Comparison of ENCODE assay signal across 21 cellular contexts in the genomic region with DNA sequence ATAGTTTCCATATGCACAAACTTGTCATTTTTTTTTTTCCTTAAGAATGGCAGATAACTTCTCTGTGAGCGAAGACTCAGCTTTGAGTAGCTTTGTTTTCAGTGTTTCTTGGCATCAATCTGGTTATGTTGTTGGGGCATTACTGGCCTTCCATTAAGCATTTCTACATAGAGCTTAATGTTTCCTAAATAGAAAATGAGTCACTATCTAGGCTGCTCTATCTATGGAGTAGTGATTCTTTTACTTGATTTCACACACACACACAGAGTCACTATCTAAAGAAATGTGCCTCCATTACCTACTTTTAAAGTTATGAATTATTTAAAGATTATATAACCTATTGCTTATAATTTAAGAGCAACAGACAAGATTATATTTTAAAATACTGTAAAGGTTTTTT. TPM values are rescaled to one million over a fixed set of nuclear protein-coding genes. Genes with fewer than 3 reads are reported as not detected.
DNase-seq lines count a peak whose midpoint lies in the region; ATAC-seq and TF ChIP-seq lines count a peak whose summit lies in the region.
"Had no signal": no experiment of that assay in that cellular context is flagged by ENCODE, and none has a peak within 500 bp of the region (broad histone marks: within the 10 kb centered on the region; RNA-seq: fewer than 3 reads in every experiment).

No MANE protein-coding gene starts in this region.

- H4K91ac ChIP-seq in IMR-90 (ENCODE audit: insufficient read depth, low read depth, low read length) = no peak overlapping the region

- no peak overlapping the region for H2BK120ac ChIP-seq in IMR-90 (ENCODE audit: low read depth, low read length)

- H3K9ac ChIP-seq in IMR-90 (ENCODE audit: low read depth, low read length) = no peak overlapping the region
- H3K9ac ChIP-seq: BLaER1 treated with 17β-estradiol and CSF1 and Interleukin-3, amounts not matched to agents 10 nM and 100 nM had no signal

- peaks cover 4 to 5% of the 10 kb centered on the region in 2 donors for H3K9me3 Mint-ChIP-seq in stimulated activated naive B cell treated with anti-CD40 and anti-IgM and Interleukin-4, amounts not matched to agents 10 μg/mL and 1 μg/mL and 100 μg/mL, for 72 hours
- H3K9me3 Mint-ChIP-seq: CD4-positive, alpha-beta T cell had no signal

- no peaks in the 10 kb centered on the region for H3K4me1 Mint-ChIP-seq in stimulated activated naive B cell treated with anti-CD40 and anti-IgM and Interleukin-4, amounts not matched to agents 10 μg/mL and 1 μg/mL and 100 μg/mL, for 72 hours
- H3K4me1 Mint-ChIP-seq: CD14-positive monocyte; CD8-positive, alpha-beta memory T cell had no signal

- no peak for TF ChIP-seq RAD21 in IMR-90 (IDR thresholded peaks at IDR 0.05; ENCODE audit: low read length)

- ATAC-seq in IMR-90 (ENCODE audit: low read depth) = peak; percentile 44
- ATAC-seq in psoas muscle = peak; percentile 66 to 92 (median 74)
- ATAC-seq in stimulated activated naive B cell treated with anti-CD40 and anti-IgM and Interleukin-4, amounts not matched to agents 10 μg/mL and 1 μg/mL and 100 μg/mL, for 72 hours (replicated peaks) = no peak

- peaks cover 4% of the 10 kb centered on the region; the same call in 1 of the 2 replicates for H3K9me3 ChIP-seq in IMR-90 (ENCODE audit: control insufficient read depth, insufficient read depth, low read length)
- peaks cover 21% of the 10 kb centered on the region for H3K9me3 ChIP-seq in psoas muscle
- H3K9me3 ChIP-seq: BE2C had no signal

- H3K27me3 Mint-ChIP-seq in stimulated activated naive B cell treated with anti-CD40 and anti-IgM and Interleukin-4, amounts not matched to agents 10 μg/mL and 1 μg/mL and 100 μg/mL, for 72 hours = no peaks in the 10 kb centered on the region
- H3K27me3 Mint-ChIP-seq: CD4-positive, alpha-beta T cell; CD8-positive, alpha-beta memory T cell had no signal

- peaks cover 42% of the 10 kb centered on the region for H3K36me3 ChIP-seq in IMR-90 (ENCODE audit: control insufficient read depth, insufficient read depth, low read length)
- peaks cover 6 to 62% of the 10 kb centered on the region in 2 donors for H3K36me3 ChIP-seq in psoas muscle (ENCODE audit: insufficient read depth in 1 of 2, low read depth in 1 of 2)
- H3K36me3 ChIP-seq: BE2C had no signal

- no peak overlapping the region for H2BK15ac ChIP-seq in IMR-90 (ENCODE audit: low read depth, low read length)

- no peak overlapping the region for H3K56ac ChIP-seq in IMR-90 (ENCODE audit: extremely low read depth, insufficient read depth, low read length)

- no peak overlapping the region for H3K23ac ChIP-seq in IMR-90 (ENCODE audit: low read depth, low read length)

- no peaks in the 10 kb centered on the region; a peak in 1 of 4 replicates for H3K79me1 ChIP-seq in IMR-90 (ENCODE audit: low read depth in 1 of 2, low read length in 2 of 2)

- CTCF ChIA-PET in AG04449 (lab: Yijun Ruan, JAX) = no interaction called here
- CTCF ChIA-PET in IMR-90 (lab: Yijun Ruan, JAX) = no interaction called here

- no peak overlapping the region for H3K4me3 ChIP-seq in AG04449 (ENCODE audit: low read depth, low read length)
- no peak overlapping the region for H3K4me3 ChIP-seq in IMR-90 (ENCODE audit: insufficient read depth, low read depth, low read length)
- no peak overlapping the region for H3K4me3 ChIP-seq in psoas muscle
- H3K4me3 ChIP-seq: BLaER1 treated with 17β-estradiol and CSF1 and Interleukin-3, amounts not matched to agents 10 nM and 100 nM; HAP-1 had no signal

- H4K8ac ChIP-seq in IMR-90 (ENCODE audit: low read depth in 2 of 2, low read length in 2 of 2) = no peak overlapping the region

- H2AK9ac ChIP-seq in IMR-90 (replicated peaks; ENCODE audit: low read depth, low read length, poor library complexity) = no peak overlapping the region

- POLR2A ChIA-PET in AG04449 (lab: Yijun Ruan, JAX) (no interaction called here), IMR-90 (lab: Charles Lee; ENCODE audit: unreplicated experiment) (no interaction called here)

- peaks cover 59 to 80% of the 10 kb centered on the region in 2 donors for H3K36me3 Mint-ChIP-seq in stimulated activated naive B cell treated with anti-CD40 and anti-IgM and Interleukin-4, amounts not matched to agents 10 μg/mL and 1 μg/mL and 100 μg/mL, for 72 hours

- H2AK5ac ChIP-seq in IMR-90 (ENCODE audit: low read depth, low read length) = no peak overlapping the region

- H3K18ac ChIP-seq in IMR-90 (ENCODE audit: low read depth, low read length) = no peak overlapping the region

- H3K27ac ChIP-seq in IMR-90 (ENCODE audit: insufficient read depth, low read length) = no peak overlapping the region
- H3K27ac ChIP-seq in psoas muscle = no peak overlapping the region
- H3K27ac ChIP-seq: 22Rv1; BLaER1 treated with 17β-estradiol and CSF1 and Interleukin-3, amounts not matched to agents 10 nM and 100 nM had no signal

- H3K4me2 ChIP-seq in IMR-90 (ENCODE audit: low read depth, low read length) = no peak overlapping the region
- H3K4me2 ChIP-seq: BLaER1 treated with 17β-estradiol and CSF1 and Interleukin-3, amounts not matched to agents 10 nM and 100 nM had no signal

- no TSS peak for BruUV-seq in IMR-90 (replicated peaks; lab: Mats Ljungman, UMichigan)

- no peak overlapping the region for H3K4me3 Mint-ChIP-seq in stimulated activated naive B cell treated with anti-CD40 and anti-IgM and Interleukin-4, amounts not matched to agents 10 μg/mL and 1 μg/mL and 100 μg/mL, for 72 hours
- H3K4me3 Mint-ChIP-seq: CD14-positive monocyte; CD4-positive, alpha-beta T cell; HFFc6 had no signal

- H3K27me3 ChIP-seq in IMR-90 (ENCODE audit: control insufficient read depth, insufficient read depth, low read length) = no peaks in the 10 kb centered on the region
- H3K27me3 ChIP-seq in psoas muscle (ENCODE audit: insufficient read depth in 3 of 3, low read length in 2 of 3) = no peaks in the 10 kb centered on the region
- H3K27me3 ChIP-seq: BE2C; BLaER1 treated with 17β-estradiol and CSF1 and Interleukin-3, amounts not matched to agents 10 nM and 100 nM had no signal

- no peaks in the 10 kb centered on the region for H3K9me1 ChIP-seq in IMR-90 (ENCODE audit: insufficient read depth, low read length)

- no peak overlapping the region for H2BK20ac ChIP-seq in IMR-90 (ENCODE audit: low read depth, low read length)

- H3K14ac ChIP-seq in IMR-90 (replicated peaks; ENCODE audit: low read depth, low read length) = no peak overlapping the region

- no peak overlapping the region for H4K5ac ChIP-seq in IMR-90 (ENCODE audit: low read depth, low read length)

- no peak for TF ChIP-seq POLR2A in IMR-90 (IDR thresholded peaks at IDR 0.05; ENCODE audit: low read depth, low read length)

- DNase-seq in AG04449 (ENCODE audit: low read depth, low spot score) = peak; percentile 4
- DNase-seq in IMR-90 = peak; percentile 13
- DNase-seq in fibroblast of peridontal ligament (ENCODE audit: extremely low read depth) = peak; percentile 3
- DNase-seq in psoas muscle = no peak
- no peak for DNase-seq in NCI-H2196 treated with DMSO at 0.1 percent for 48 hours (lab: John Stamatoyannopoulos, UW; ENCODE audit: unreplicated experiment)
- no peak for DNase-seq in GM19238 (ENCODE audit: insufficient read length, low spot score)
- DNase-seq in stimulated activated naive B cell treated with anti-CD40 and anti-IgM and Interleukin-4, amounts not matched to agents 10 μg/mL and 1 μg/mL and 100 μg/mL, for 72 hours = no peak
- DNase-seq in SW480 (ENCODE audit: low spot score) = no peak
- DNase-seq: AML-193; BE2C; CD4-positive, alpha-beta T cell; CD8-positive, alpha-beta memory T cell; DMS53; DMS79 treated with DMSO at 0.1 percent for 48 hours; GF-D8; GOT3; HFFc6 had no signal

- intact Hi-C loops in IMR-90 (cut with micrococcal nuclease) = no loop called here
- intact Hi-C loops in psoas muscle (cut with DNase I) = loop anchor here in 1 of 2 donors (5.0 kb wide), 1 partner anchor 56 kb away; a partner anchor contains a TSS

- H4K20me1 ChIP-seq in IMR-90 (ENCODE audit: insufficient read depth, low read length) = no peaks in the 10 kb centered on the region
- H4K20me1 ChIP-seq: BLaER1 treated with 17β-estradiol and CSF1 and Interleukin-3, amounts not matched to agents 10 nM and 100 nM had no signal

- H2AFZ ChIP-seq in IMR-90 (replicated peaks; ENCODE audit: low read length, poor library complexity) = no peak overlapping the region

- in situ Hi-C loops in IMR-90 (cut with MboI; ENCODE audit: low sequenced_read_pairs) = no loop called here

- no peak overlapping the region for H2BK5ac ChIP-seq in IMR-90 (ENCODE audit: low read depth, low read length, poor library complexity, severe bottlenecking)

- no CpG with 5 or more reads among the region's 1 CpG for WGBS in IMR-90 (ENCODE audit: extremely low coverage in 2 of 2, insufficient read length in 1 of 2), 2 experiments
- WGBS in psoas muscle, 3 donors = 68 to 89% (median 82%) methylated on average over 1 of the region's 1 CpG

- H3K4me1 ChIP-seq in IMR-90 (ENCODE audit: control insufficient read depth, insufficient read depth, low read length) = no peaks in the 10 kb centered on the region
- peaks cover 7% of the 10 kb centered on the region for H3K4me1 ChIP-seq in psoas muscle
- H3K4me1 ChIP-seq: BE2C; BLaER1 treated with 17β-estradiol and CSF1 and Interleukin-3, amounts not matched to agents 10 nM and 100 nM; HAP-1 had no signal

- dilution Hi-C loops in IMR-90 (cut with HindIII; ENCODE audit: low sequenced_read_pairs, unreplicated experiment) = no loop called here

- H3K4ac ChIP-seq in IMR-90 (ENCODE audit: low read depth, low read length) = no peak overlapping the region

- no peak overlapping the region for H3K27ac Mint-ChIP-seq in stimulated activated naive B cell treated with anti-CD40 and anti-IgM and Interleukin-4, amounts not matched to agents 10 μg/mL and 1 μg/mL and 100 μg/mL, for 72 hours
- H3K27ac Mint-ChIP-seq: CD14-positive monocyte; CD4-positive, alpha-beta T cell; CD8-positive, alpha-beta memory T cell; HFFc6 had no signal

- TF ChIP-seq CTCF in AG04449 (IDR thresholded peaks at IDR 0.05; ENCODE audit: insufficient read depth, low read length, missing control alignments) (no peak), IMR-90 (conservative IDR thresholded peaks at IDR 0.05; ENCODE audit: low read depth, low read length) (no peak), psoas muscle (IDR thresholded peaks at IDR 0.05) (no peak)

TF ChIP-seq in IMR-90, 13 proteins besides CTCF, POLR2A, EP300 and RAD21 (continues in another document):
- TF ChIP-seq CEBPB (IDR thresholded peaks at IDR 0.05; ENCODE audit: low read depth, low read length) = no peak
- no peak for TF ChIP-seq MAZ (IDR thresholded peaks at IDR 0.05; ENCODE audit: borderline replicate concordance, low read depth, low read length)
- no peak for TF ChIP-seq RFX5 (IDR thresholded peaks at IDR 0.05; ENCODE audit: low read depth, low read length)

RNA-seq across cellular contexts. Expression of a gene that starts 53.9 kb away (rescaled TPM):
- total RNA-seq in IMR-90 (2012; rRNA removed) (11.5 and 13.3 TPM in 2 replicates), psoas muscle (1 to 10 TPM; 2.7 to 7.4 (median 4.5) TPM)
- polyA plus RNA-seq in IMR-90 (2012; rRNA removed) (4.2 and 6.4 TPM in 2 replicates), psoas muscle (1 to 10 TPM; 2.5 to 3.8 (median 3.7) TPM)
- polyA plus RNA-seq in IMR-90 (2012; cell fraction: cytosol; rRNA removed) = 5.2 and 6.5 TPM in 2 replicates
- polyA plus RNA-seq in IMR-90 (2012; cell fraction: nucleus; rRNA removed; ENCODE audit: low replicate concordance) = 14.6 and 15.7 TPM in 2 replicates

Comparison
In these comparisons a context has a peak if more than half of its experiments do, and no peak if none do; other contexts are left out.
1. DNase-seq: peak in AG04449 (single experiment), IMR-90 (single experiment) and fibroblast of peridontal ligament (single experiment); none in psoas muscle (0 of 2), NCI-H2196 treated with DMSO at 0.1 percent for 48 hours (single experiment), GM19238 (single experiment), stimulated activated naive B cell treated with anti-CD40 and anti-IgM and Interleukin-4, amounts not matched to agents 10 μg/mL and 1 μg/mL and 100 μg/mL, for 72 hours (single experiment) and SW480 (single experiment).
2. ATAC-seq: peak in IMR-90 (single experiment) and psoas muscle (4 of 4); none in stimulated activated naive B cell treated with anti-CD40 and anti-IgM and Interleukin-4, amounts not matched to agents 10 μg/mL and 1 μg/mL and 100 μg/mL, for 72 hours (0 of 2).